In genomic region chr7:148888300-148888699, GRCh38 we compare ENCODE assay signal across 25 cellular contexts. TPM values are rescaled to one million over a fixed set of nuclear protein-coding genes. Genes with fewer than 3 reads are reported as not detected.
DNase-seq lines count a peak whose midpoint lies in the region; ATAC-seq, FAIRE-seq and TF ChIP-seq lines count a peak whose summit lies in the region.
"Had no signal": no experiment of that assay in that cellular context is flagged by ENCODE, and none has a peak within 500 bp of the region (broad histone marks: within the 10 kb centered on the region; RNA-seq: fewer than 3 reads in every experiment).

No MANE protein-coding gene starts in this region.

- no peak overlapping the region for H3K23ac ChIP-seq in mesendoderm (ENCODE audit: low read length)

- H3K9me3 ChIP-seq in HepG2 (ENCODE audit: low read length) = no peaks in the 10 kb centered on the region
- H3K9me3 ChIP-seq in right lobe of liver = no peaks in the 10 kb centered on the region
- H3K9me3 ChIP-seq: A549; BE2C; BLaER1 treated with 17β-estradiol and CSF1 and Interleukin-3, amounts not matched to agents 10 nM and 100 nM; HAP-1 had no signal

- 91% methylated on average over 7 of the region's 7 CpGs for WGBS in HepG2 (ENCODE audit: low lambda C conversion rate)
- WGBS in right lobe of liver (ENCODE audit: insufficient coverage, low coverage, low lambda C conversion rate, missing lambda C conversion rate) = 90% methylated on average over 6 of the region's 7 CpGs
- no CpG with 5 or more reads among the region's 7 CpGs for WGBS in mesendoderm (ENCODE audit: extremely low coverage, insufficient coverage, low lambda C conversion rate)

- POLR2A ChIA-PET in HepG2 (lab: Yijun Ruan, JAX) = no interaction called here

- H3K36me3 Mint-ChIP-seq in activated CD4-positive, alpha-beta T cell treated with anti-CD3 and anti-CD28 coated beads, Interleukin-2, amount 10 ng/mL, durations not matched to agents 24 days and 14 days (ENCODE audit: low read depth) = peaks cover 17% of the 10 kb centered on the region
- H3K36me3 Mint-ChIP-seq in central memory CD8-positive, alpha-beta T cell (ENCODE audit: insufficient read depth) = peaks cover 9% of the 10 kb centered on the region
- H3K36me3 Mint-ChIP-seq: CD14-positive monocyte had no signal

- peaks cover 5% of the 10 kb centered on the region; the same call in 1 of the 2 replicates for H3K4me1 ChIP-seq in HepG2 (ENCODE audit: insufficient read depth, low read length)
- H3K4me1 ChIP-seq in right lobe of liver = peaks cover 0 to 3% (median 0%) of the 10 kb centered on the region in 4 donors
- H3K4me1 ChIP-seq in mesendoderm (ENCODE audit: control insufficient read depth, low read depth, low read length) = no peaks in the 10 kb centered on the region
- H3K4me1 ChIP-seq: BE2C had no signal

- H3K9me3 Mint-ChIP-seq in activated CD4-positive, alpha-beta T cell treated with anti-CD3 and anti-CD28 coated beads, Interleukin-2, amount 10 ng/mL, durations not matched to agents 24 days and 14 days = no peaks in the 10 kb centered on the region
- no peaks in the 10 kb centered on the region for H3K9me3 Mint-ChIP-seq in central memory CD8-positive, alpha-beta T cell
- H3K9me3 Mint-ChIP-seq: CD14-positive monocyte; CD4-positive, alpha-beta T cell; CD8-positive, alpha-beta memory T cell; HFFc6 had no signal

- H3K4me3 Mint-ChIP-seq in activated CD4-positive, alpha-beta T cell treated with anti-CD3 and anti-CD28 coated beads, Interleukin-2, amount 10 ng/mL, durations not matched to agents 24 days and 14 days = no peak overlapping the region
- no peak overlapping the region for H3K4me3 Mint-ChIP-seq in central memory CD8-positive, alpha-beta T cell
- H3K4me3 Mint-ChIP-seq: CD14-positive monocyte; CD4-positive, alpha-beta T cell; HFFc6 had no signal

- CTCF ChIA-PET in HepG2 (lab: Yijun Ruan, JAX; ENCODE audit: low intra/inter-chr PET ratio, low total read pairs) = no interaction called here

- no peak for FAIRE-seq in HepG2 (lab: Jason Lieb, UNC)
- FAIRE-seq: A549, G401.6, GM12892, H54 had no signal

- TF ChIP-seq CTCF in HepG2 (CRISPR knock-in tag; IDR thresholded peaks at IDR 0.05) (no peak), right lobe of liver (IDR thresholded peaks at IDR 0.05) (no peak)

- no peak overlapping the region for H3K56ac ChIP-seq in mesendoderm (ENCODE audit: low read length)

- no peak overlapping the region for H2BK5ac ChIP-seq in mesendoderm (ENCODE audit: low read length)

- H3K27ac ChIP-seq in HepG2 (ENCODE audit: extremely low read length, insufficient read depth, low read length) = no peak overlapping the region
- no peak overlapping the region for H3K27ac ChIP-seq in right lobe of liver
- H3K27ac ChIP-seq in mesendoderm (ENCODE audit: low read depth, low read length) = no peak overlapping the region
- H3K27ac ChIP-seq: A549; BLaER1 treated with 17β-estradiol and CSF1 and Interleukin-3, amounts not matched to agents 10 nM and 100 nM had no signal

- no peaks in the 10 kb centered on the region for H3K27me3 Mint-ChIP-seq in activated CD4-positive, alpha-beta T cell treated with anti-CD3 and anti-CD28 coated beads, Interleukin-2, amount 10 ng/mL, durations not matched to agents 24 days and 14 days
- H3K27me3 Mint-ChIP-seq in central memory CD8-positive, alpha-beta T cell = peaks cover 2% of the 10 kb centered on the region
- H3K27me3 Mint-ChIP-seq: CD4-positive, alpha-beta T cell; CD8-positive, alpha-beta memory T cell had no signal

- no peaks in the 10 kb centered on the region for H3K36me3 ChIP-seq in HepG2 (replicated peaks in 1 of 2; ENCODE audit: control insufficient read depth in 1 of 2, insufficient read depth in 2 of 2, low read length in 2 of 2)
- H3K36me3 ChIP-seq in right lobe of liver = no peaks in the 10 kb centered on the region
- H3K36me3 ChIP-seq in mesendoderm (ENCODE audit: control insufficient read depth, insufficient read depth, low read length) = no peaks in the 10 kb centered on the region
- H3K36me3 ChIP-seq: BE2C; BLaER1 treated with 17β-estradiol and CSF1 and Interleukin-3, amounts not matched to agents 10 nM and 100 nM; HAP-1 had no signal

- TF ChIP-seq POLR2A in HepG2 (IDR thresholded peaks at IDR 0.05; ENCODE audit: insufficient read depth in 1 of 2, low read depth in 2 of 2, low read length in 2 of 2) = no peak
- no peak for TF ChIP-seq POLR2A in right lobe of liver (IDR thresholded peaks at IDR 0.05)

- no peak overlapping the region for H3K18ac ChIP-seq in mesendoderm (ENCODE audit: low read length)

- H3K79me2 ChIP-seq in HepG2 (ENCODE audit: insufficient read depth, low read length) = peaks cover 2% of the 10 kb centered on the region
- peaks cover under 1% of the 10 kb centered on the region for H3K79me2 ChIP-seq in mesendoderm (ENCODE audit: control insufficient read depth, insufficient read depth, low read length)

- TF ChIP-seq EP300 in HepG2 (IDR thresholded peaks at IDR 0.05; ENCODE audit: low read depth in 2 of 2, low read length in 2 of 2) (no peak), HepG2 (CRISPR knock-in tag; IDR thresholded peaks at IDR 0.05; ENCODE audit: borderline replicate concordance) (no peak)

- H3K9ac ChIP-seq in HepG2 (ENCODE audit: insufficient read depth, low read depth, low read length) = no peak overlapping the region
- no peak overlapping the region for H3K9ac ChIP-seq in mesendoderm (ENCODE audit: low read length)
- H3K9ac ChIP-seq: BLaER1 treated with 17β-estradiol and CSF1 and Interleukin-3, amounts not matched to agents 10 nM and 100 nM had no signal

- intact Hi-C loops in activated CD4-positive, alpha-beta T cell treated with anti-CD3 and anti-CD28 coated beads, Interleukin-2, amount 10 ng/mL, durations not matched to agents 24 days and 14 days (cut with micrococcal nuclease) = no loop called here
- intact Hi-C loops in HepG2 (cut with micrococcal nuclease; ENCODE audit: unreplicated experiment) (no loop called here), right lobe of liver (cut with DNase I) (no loop called here)

- H3K27ac Mint-ChIP-seq in activated CD4-positive, alpha-beta T cell treated with anti-CD3 and anti-CD28 coated beads, Interleukin-2, amount 10 ng/mL, durations not matched to agents 24 days and 14 days = no peak overlapping the region
- H3K27ac Mint-ChIP-seq in central memory CD8-positive, alpha-beta T cell (ENCODE audit: low read depth) = peak overlapping the region; percentile 30
- H3K27ac Mint-ChIP-seq: CD4-positive, alpha-beta T cell; HFFc6 had no signal

- no peaks in the 10 kb centered on the region for H3K79me1 ChIP-seq in mesendoderm (ENCODE audit: low read length)

- in situ Hi-C loops in HepG2 (cut with HindIII; ENCODE audit: extremely low pct_ligation_motif_present, low pct_unique_long_range_greater_than_20kb) = no loop called here

- no peak for TF ChIP-seq RAD21 in HepG2 (CRISPR knock-in tag; IDR thresholded peaks at IDR 0.05)

- H2AFZ ChIP-seq in HepG2 (ENCODE audit: low read length) = no peak overlapping the region

- peaks cover 13% of the 10 kb centered on the region for H3K4me1 Mint-ChIP-seq in activated CD4-positive, alpha-beta T cell treated with anti-CD3 and anti-CD28 coated beads, Interleukin-2, amount 10 ng/mL, durations not matched to agents 24 days and 14 days
- peaks cover 10% of the 10 kb centered on the region for H3K4me1 Mint-ChIP-seq in central memory CD8-positive, alpha-beta T cell

- BruUV-seq in HepG2 (replicated peaks; lab: Mats Ljungman, UMichigan) = no TSS peak

- H3K27me3 ChIP-seq in HepG2 (ENCODE audit: control insufficient read depth in 1 of 2, insufficient read depth in 2 of 2, low read length in 2 of 2) = no peaks in the 10 kb centered on the region
- no peaks in the 10 kb centered on the region for H3K27me3 ChIP-seq in right lobe of liver
- H3K27me3 ChIP-seq in mesendoderm (ENCODE audit: insufficient read depth, low read length, poor library complexity) = no peaks in the 10 kb centered on the region
- H3K27me3 ChIP-seq: BE2C; BLaER1 treated with 17β-estradiol and CSF1 and Interleukin-3, amounts not matched to agents 10 nM and 100 nM had no signal

- H4K20me1 ChIP-seq in HepG2 (ENCODE audit: insufficient read depth, low read length) = no peaks in the 10 kb centered on the region

- no peak overlapping the region for H2BK15ac ChIP-seq in mesendoderm (replicated peaks; ENCODE audit: low read depth)

- H4K5ac ChIP-seq in mesendoderm (ENCODE audit: low read length) = no peak overlapping the region

- H3K4me2 ChIP-seq in HepG2 (ENCODE audit: low read depth, low read length) (no peak overlapping the region), mesendoderm (ENCODE audit: low read length) (no peak overlapping the region)
- H3K4me2 ChIP-seq: A549; BLaER1 treated with 17β-estradiol and CSF1 and Interleukin-3, amounts not matched to agents 10 nM and 100 nM had no signal

- H2AK5ac ChIP-seq in mesendoderm (ENCODE audit: low read length) = no peak overlapping the region

- H2BK120ac ChIP-seq in mesendoderm (ENCODE audit: low read depth, low read length) = no peak overlapping the region

- no peak overlapping the region for H4K8ac ChIP-seq in mesendoderm (ENCODE audit: low read depth, low read length)

- ATAC-seq in HepG2 = no peak
- ATAC-seq in right lobe of liver = no peak
- ATAC-seq in central memory CD8-positive, alpha-beta T cell (replicated peaks; ENCODE audit: extremely low read depth, poor library complexity, severe bottlenecking) = no peak
- ATAC-seq: A549 had no signal

- DNase-seq in activated CD4-positive, alpha-beta T cell treated with anti-CD3 and anti-CD28 coated beads, Interleukin-2, amount 10 ng/mL, durations not matched to agents 24 days and 14 days = peak; percentile 52
- no peak for DNase-seq in activated CD4-positive, alpha-beta T cell treated with anti-CD3 and anti-CD28 coated beads for 48 hours
- no peak for DNase-seq in HepG2 (ENCODE audit: low spot score)
- DNase-seq in right lobe of liver = no peak
- DNase-seq in central memory CD8-positive, alpha-beta T cell (ENCODE audit: low spot score in 2 of 2) = no peak
- DNase-seq in DMS 273 treated with DMSO at 0.1 percent for 48 hours (lab: John Stamatoyannopoulos, UW) = no peak
- DNase-seq in mesendoderm = no peak
- DNase-seq: 8988T; ACHN; AML-193; BE2C; Calu3; CD4-positive, alpha-beta T cell; CD8-positive, alpha-beta memory T cell; DMS153; DND-41; GOT3; HFFc6 had no signal

- no peak overlapping the region for H3K4ac ChIP-seq in mesendoderm (ENCODE audit: low read depth, low read length)

- no peak overlapping the region for H3K4me3 ChIP-seq in HepG2 (replicated peaks in 1 of 3; ENCODE audit: insufficient read depth in 1 of 3, low read depth in 2 of 3, low read length in 3 of 3)
- no peak overlapping the region for H3K4me3 ChIP-seq in right lobe of liver
- H3K4me3 ChIP-seq in mesendoderm (ENCODE audit: low read length) = no peak overlapping the region
- H3K4me3 ChIP-seq: A549; BLaER1 treated with 17β-estradiol and CSF1 and Interleukin-3, amounts not matched to agents 10 nM and 100 nM; HAP-1 had no signal

RNA-seq across cellular contexts. Expression of gene EZH2, which starts 4.2 kb away (rescaled TPM):
- 120 and 126 TPM in 2 replicates for total RNA-seq in activated CD4-positive, alpha-beta T cell treated with anti-CD3 and anti-CD28 coated beads, Interleukin-2, amount 10 ng/mL, durations not matched to agents 24 days and 14 days
- total RNA-seq in HepG2 (2016; rRNA removed; fragmentation: Illumina TruSeq; extraction: Trizol) (30.4 and 34.3 TPM in 2 replicates), right lobe of liver (1 to 10 TPM; 1.2 to 4.2 (median 1.9) TPM)
- total RNA-seq in HepG2 (2016; cell fraction: cytosol; rRNA removed; fragmentation: Illumina TruSeq; extraction: Trizol; ENCODE audit: low read depth) = 13.9 and 14.3 TPM in 2 replicates
- total RNA-seq in HepG2 (2016; cell fraction: insoluble cytoplasmic fraction; rRNA removed; fragmentation: Illumina TruSeq; extraction: Trizol) = 29.1 and 32.6 TPM in 2 replicates
- total RNA-seq in HepG2 (2016; cell fraction: membrane; rRNA removed; fragmentation: Illumina TruSeq; extraction: Trizol) = 15.3 and 18.4 TPM in 2 replicates
- total RNA-seq in HepG2 (2016; cell fraction: nucleus; rRNA removed; fragmentation: Illumina TruSeq; extraction: Trizol) = 42.5 and 46.2 TPM in 2 replicates
- polyA plus RNA-seq in HepG2 (2011; rRNA removed) = 18.2 and 26.0 TPM in 2 replicates
- polyA plus RNA-seq in HepG2 (2011; cell fraction: cytosol; rRNA removed) = 8.4 and 9.7 TPM in 2 replicates
- polyA plus RNA-seq in HepG2 (2011; cell fraction: nucleus; rRNA removed) = 45.8 and 55.1 TPM in 2 replicates
- 13.6 and 17.0 TPM in 2 replicates for polyA plus RNA-seq in HepG2 (2012)
- polyA plus RNA-seq in HepG2 (2016; cell fraction: cytosol; fragmentation: Illumina TruSeq; extraction: Trizol; ENCODE audit: low read depth) = 5.1 and 5.3 TPM in 2 replicates
- 36.1 and 37.6 TPM in 2 replicates for polyA plus RNA-seq in HepG2 (2016; cell fraction: insoluble cytoplasmic fraction; fragmentation: Illumina TruSeq; extraction: Trizol; ENCODE audit: low read depth)
- polyA plus RNA-seq in HepG2 (2016; cell fraction: membrane; fragmentation: Illumina TruSeq; extraction: Trizol; ENCODE audit: low read depth) = 9.1 and 10.1 TPM in 2 replicates
- 84.1 and 90.6 TPM in 2 replicates for polyA plus RNA-seq in HepG2 (2016; cell fraction: nucleus; fragmentation: Illumina TruSeq; extraction: Trizol; ENCODE audit: insufficient read depth, low read depth)
- 7.3 and 35.4 TPM in 2 replicates for polyA minus RNA-seq in HepG2 (2011; rRNA and poly(A)+ RNA removed; ENCODE audit: low replicate concordance)
- polyA minus RNA-seq in HepG2 (2011; cell fraction: cytosol; rRNA and poly(A)+ RNA removed) = 6.2 and 7.2 TPM in 2 replicates
- 42.3 and 48.2 TPM in 2 replicates for polyA minus RNA-seq in HepG2 (2011; cell fraction: nucleus; rRNA and poly(A)+ RNA removed)
- 47.3 TPM for polyA plus RNA-seq in mesendoderm (2013, experiment 1 of 2)
- polyA plus RNA-seq in mesendoderm (2013, experiment 2 of 2) = 49.6 TPM
